2 cellular contexts compared by ENCODE assay signal in genomic region chr2:74009577-74009976, GRCh38.
TF ChIP-seq lines count a peak whose summit lies in the region.

No MANE protein-coding gene starts in this region.

TF ChIP-seq in HEK293, 187 proteins besides CTCF, POLR2A, EP300 and RAD21 (continued from another document):
- TF ChIP-seq REPIN1 (tag by site-specific recombination; IDR thresholded peaks at IDR 0.05; ENCODE audit: low read depth) (no peak), ZNF513 (tag by site-specific recombination; IDR thresholded peaks at IDR 0.05) (no peak), REST (tag by site-specific recombination; IDR thresholded peaks at IDR 0.05) (no peak), PRDM2 (tag by site-specific recombination; IDR thresholded peaks at IDR 0.05; ENCODE audit: borderline replicate concordance) (no peak)
TF ChIP-seq in HEK293: peak in this region for 0.

TF ChIP-seq in H1, 55 proteins besides CTCF, POLR2A, EP300 and RAD21 (continued from another document):
- TF ChIP-seq KDM5A (IDR thresholded peaks at IDR 0.05; ENCODE audit: low read length) (no peak), EGR1 (IDR thresholded peaks at IDR 0.05; ENCODE audit: borderline replicate concordance, low read depth, low read length) (no peak), TBP (IDR thresholded peaks at IDR 0.05; ENCODE audit: low read depth, low read length) (no peak), CTBP2 (IDR thresholded peaks at IDR 0.05; ENCODE audit: borderline replicate concordance, insufficient read depth, insufficient read length, low read length) (no peak), CHD2 (IDR thresholded peaks at IDR 0.05; ENCODE audit: low read length) (no peak)
